ENCODE assay signal across 9 cellular contexts in genomic region chr11:90134420-90135003, GRCh38. TPM values are rescaled to one million over a fixed set of nuclear protein-coding genes. Genes with fewer than 3 reads are reported as not detected.
DNase-seq lines count a peak whose midpoint lies in the region; ATAC-seq and TF ChIP-seq lines count a peak whose summit lies in the region.
"Had no signal": no experiment of that assay in that cellular context is flagged by ENCODE, and none has a peak within 500 bp of the region (broad histone marks: within the 10 kb centered on the region; RNA-seq: fewer than 3 reads in every experiment).

NAALAD2 (plus strand) TSS chr11:90134663; CDS start chr11:90134759, 96 bp downstream.

- H3K27me3 ChIP-seq in esophagus squamous epithelium, result peaks cover 0 to 30% (median 0%) of the 10 kb centered on the region in 4 donors
- peaks cover 15% of the 10 kb centered on the region for H3K27me3 ChIP-seq in mucosa of stomach (ENCODE audit: control insufficient read depth, insufficient read depth, low read length)
- H3K27me3 ChIP-seq in uterus, result no peaks in the 10 kb centered on the region
- H3K27me3 ChIP-seq: BLaER1 had no signal

- TF ChIP-seq CTCF in esophagus squamous epithelium (IDR thresholded peaks at IDR 0.05) (no peak), uterus (IDR thresholded peaks at IDR 0.05) (no peak)

- DNase-seq in NCI-H2107 treated with DMSO at 0.1 percent for 48 hours (lab: John Stamatoyannopoulos, UW; ENCODE audit: unreplicated experiment) (peak; percentile 1), NCI-H2107 (lab: John Stamatoyannopoulos, UW) (no peak), SW480 (ENCODE audit: low spot score) (peak; percentile 51), esophagus squamous epithelium (lab: John Stamatoyannopoulos, UW) (no peak), uterus (peak; percentile 35 to 52)

- ATAC-seq in HG02884 (IDR thresholded peaks at IDR 0.05; ENCODE audit: unreplicated experiment), result peak; percentile 61
- no peak for ATAC-seq in HG02885 (IDR thresholded peaks at IDR 0.05; ENCODE audit: poor library complexity, unreplicated experiment)

- peaks cover 0 to 14% (median 5%) of the 10 kb centered on the region in 3 donors for H3K4me1 ChIP-seq in esophagus squamous epithelium
- H3K4me1 ChIP-seq in mucosa of stomach (ENCODE audit: control insufficient read depth, insufficient read depth, low read length), result peaks cover 10% of the 10 kb centered on the region
- no peaks in the 10 kb centered on the region for H3K4me1 ChIP-seq in uterus
- H3K4me1 ChIP-seq: BLaER1 had no signal

- H3K27ac ChIP-seq in esophagus squamous epithelium, result peak within 1 kb of the TSS in 1 of 4 donors; percentile 35
- H3K27ac ChIP-seq in uterus, result peak within 1 kb of the TSS; percentile 33 to 49
- H3K27ac ChIP-seq: BLaER1 had no signal

- H3K4me3 ChIP-seq in esophagus squamous epithelium, result peak within 1 kb of the TSS; percentile 19 to 68 (median 45)
- peak within 1 kb of the TSS; percentile 19 for H3K4me3 ChIP-seq in mucosa of stomach (ENCODE audit: low read length)
- peak within 1 kb of the TSS; percentile 34 to 48 for H3K4me3 ChIP-seq in uterus
- H3K4me3 ChIP-seq: BLaER1 had no signal

- TF ChIP-seq POLR2A in esophagus squamous epithelium (IDR thresholded peaks at IDR 0.05) (no peak), uterus (IDR thresholded peaks at IDR 0.05) (no peak)

- peak within 1 kb of the TSS; percentile 25 for H3K9ac ChIP-seq in mucosa of stomach (ENCODE audit: low read length)
- H3K9ac ChIP-seq: BLaER1 had no signal

- H3K36me3 ChIP-seq in esophagus squamous epithelium, result no peaks in the 10 kb centered on the region
- no peaks in the 10 kb centered on the region for H3K36me3 ChIP-seq in mucosa of stomach (ENCODE audit: control insufficient read depth, insufficient read depth, low read length)
- no peaks in the 10 kb centered on the region for H3K36me3 ChIP-seq in uterus
- H3K36me3 ChIP-seq: BLaER1 had no signal

- WGBS in esophagus squamous epithelium, 2 donors, result 0 to 2% methylated on average over 11 of the region's 26 CpGs

- H3K9me3 ChIP-seq in esophagus squamous epithelium, result no peaks in the 10 kb centered on the region
- H3K9me3 ChIP-seq in mucosa of stomach (ENCODE audit: control insufficient read depth, low read length), result no peaks in the 10 kb centered on the region
- H3K9me3 ChIP-seq in uterus, result no peaks in the 10 kb centered on the region

- intact Hi-C loops in esophagus squamous epithelium (cut with DNase I) (no loop called here), uterus (cut with DNase I; ENCODE audit: low total_unique reads) (no loop called here)

RNA-seq across cellular contexts. Expression of gene NAALAD2, which starts in this region (rescaled TPM):
- total RNA-seq in esophagus squamous epithelium (1 to 10 TPM in 1 of 4 donors, under 1 TPM in 2, not detected in 1; 0.44 to 1.1 (median 0.76) TPM), uterus (10 to 100 TPM in 2 of 4 donors, 1 to 10 TPM in 2; 3.5 to 74.8 (median 10.4) TPM)

Comparison
In these comparisons a context has a peak if more than half of its experiments do, and no peak if none do; other contexts are left out.
1. DNase-seq: peak in NCI-H2107 treated with DMSO at 0.1 percent for 48 hours (single experiment), SW480 (single experiment) and uterus (2 of 2); none in NCI-H2107 (single experiment) and esophagus squamous epithelium (single experiment).
2. Peak in every context shown above with its lines, with median percentiles within 50 percentile points of each other: H3K4me3 ChIP-seq.